ENCODE assay signal across 25 cellular contexts in genomic region chr17:79414520-79415065, GRCh38.
"Had no signal": no experiment of that assay in that cellular context is flagged by ENCODE, and none has a peak within 500 bp of the region (broad histone marks: within the 10 kb centered on the region; RNA-seq: fewer than 3 reads in every experiment).

No MANE protein-coding gene starts in this region.

- H3K27me3 ChIP-seq: brain microvascular endothelial cell, Peyer's patch had no signal

- H3K4me1 Mint-ChIP-seq: activated naive CD4-positive, alpha-beta T cell treated with anti-CD3 and anti-CD28 coated beads, Interleukin-2, amount 50 U/mL, for 24 hours had no signal

- H3K4me3 ChIP-seq: ascending aorta, cardiac muscle cell, Peyer's patch had no signal

- H3K9me3 ChIP-seq: ascending aorta, Peyer's patch had no signal

- H3K27ac ChIP-seq: ascending aorta, brain microvascular endothelial cell, cardiac muscle cell, Peyer's patch had no signal

- H3K27ac Mint-ChIP-seq: activated CD8-positive, alpha-beta T cell treated with anti-CD3 and anti-CD28 coated beads, Interleukin-2, amount 10 ng/mL, durations not matched to agents 7 days and 5 days; activated naive CD4-positive, alpha-beta T cell treated with anti-CD3 and anti-CD28 coated beads, Interleukin-2, amount 50 U/mL, for 24 hours; activated T-helper 1 cell treated with anti-CD3 and anti-CD28 coated beads, Interleukin-12 subunit alpha, Interleukin-12 subunit beta, Interleukin-2, Interleukin-4 antibody, amounts not matched to agents 30 ng/mL and 10 ng/mL and 1 ng/mL, durations not matched to agents 14 hours and 24 hours and 36 hours; T-helper 1 cell treated with Interleukin-12 subunit alpha and Interleukin-12 subunit beta and Interleukin-4 antibody, amounts not matched to agents 30 μg/mL and 1 μg/mL, for 36 hours; WTC11 had no signal

- DNase-seq: activated CD4-positive, alpha-beta T cell treated with anti-CD3 and anti-CD28 coated beads for 48 hours; activated CD4-positive, alpha-beta T cell treated with anti-CD3 and anti-CD28 coated beads, Interleukin-2, amount 50 U/mL, for 4 hours; activated CD4-positive, CD25-positive, alpha-beta regulatory T cell treated with anti-CD3 and anti-CD28 coated beads, Interleukin-2, amount 50 U/mL, for 72 hours; activated CD8-positive, alpha-beta memory T cell treated with anti-CD3 and anti-CD28 coated beads, Interleukin-2, amount 50 U/mL, for 48 hours; activated CD8-positive, alpha-beta T cell treated with anti-CD3 and anti-CD28 coated beads, Interleukin-2, amount 10 ng/mL, durations not matched to agents 7 days and 5 days; activated effector memory CD4-positive, alpha-beta T cell treated with Interleukin-2 at 50 U/mL for 16 hours; activated naive CD4-positive, alpha-beta T cell; activated T-cell treated with anti-CD3 and anti-CD28 coated beads, Interleukin-2, amount 50 U/mL, for 1 hour; brain microvascular endothelial cell; MV-4-11; NCI-H1092 treated with DMSO at 0.1 percent for 48 hours; NCI-H1417 treated with DMSO at 0.1 percent for 48 hours; NCI-H2107; NCI-H510A treated with DMSO at 0.1 percent for 48 hours; NCI-H69; NK-92 treated with Interleukin-12 subunit alpha and Interleukin-12 subunit beta, amount 100 ng/mL, for 24 hours; OCI-M1; Peyer's patch; SHP77 treated with DMSO at 0.1 percent for 48 hours had no signal

- H3K4me3 Mint-ChIP-seq: activated CD8-positive, alpha-beta T cell treated with anti-CD3 and anti-CD28 coated beads, Interleukin-2, amount 10 ng/mL, durations not matched to agents 7 days and 5 days; activated naive CD4-positive, alpha-beta T cell treated with anti-CD3 and anti-CD28 coated beads, Interleukin-2, amount 50 U/mL, for 24 hours; activated T-helper 1 cell treated with anti-CD3 and anti-CD28 coated beads, Interleukin-12 subunit alpha, Interleukin-12 subunit beta, Interleukin-2, Interleukin-4 antibody, amounts not matched to agents 30 ng/mL and 10 ng/mL and 1 ng/mL, durations not matched to agents 14 hours and 24 hours and 36 hours; T-helper 1 cell treated with Interleukin-12 subunit alpha and Interleukin-12 subunit beta and Interleukin-4 antibody, amounts not matched to agents 30 μg/mL and 1 μg/mL, for 36 hours; WTC11 had no signal

- H3K36me3 Mint-ChIP-seq: activated naive CD4-positive, alpha-beta T cell treated with anti-CD3 and anti-CD28 coated beads, Interleukin-2, amount 50 U/mL, for 24 hours; WTC11 had no signal

- ATAC-seq: activated CD8-positive, alpha-beta T cell treated with anti-CD3 and anti-CD28 coated beads, Interleukin-2, amount 10 ng/mL, durations not matched to agents 7 days and 5 days; WTC11 had no signal

- H3K36me3 ChIP-seq: ascending aorta, brain microvascular endothelial cell, cardiac muscle cell, Peyer's patch had no signal

- H3K4me1 ChIP-seq: ascending aorta, Peyer's patch had no signal

- H3K9me3 Mint-ChIP-seq: activated naive CD4-positive, alpha-beta T cell treated with anti-CD3 and anti-CD28 coated beads, Interleukin-2, amount 50 U/mL, for 24 hours; activated T-helper 1 cell treated with anti-CD3 and anti-CD28 coated beads, Interleukin-12 subunit alpha, Interleukin-12 subunit beta, Interleukin-2, Interleukin-4 antibody, amounts not matched to agents 30 ng/mL and 10 ng/mL and 1 ng/mL, durations not matched to agents 14 hours and 24 hours and 36 hours; T-helper 1 cell treated with Interleukin-12 subunit alpha and Interleukin-12 subunit beta and Interleukin-4 antibody, amounts not matched to agents 30 μg/mL and 1 μg/mL, for 36 hours; WTC11 had no signal
